ENCODE assay signal across 1 cellular context in the genomic region with DNA sequence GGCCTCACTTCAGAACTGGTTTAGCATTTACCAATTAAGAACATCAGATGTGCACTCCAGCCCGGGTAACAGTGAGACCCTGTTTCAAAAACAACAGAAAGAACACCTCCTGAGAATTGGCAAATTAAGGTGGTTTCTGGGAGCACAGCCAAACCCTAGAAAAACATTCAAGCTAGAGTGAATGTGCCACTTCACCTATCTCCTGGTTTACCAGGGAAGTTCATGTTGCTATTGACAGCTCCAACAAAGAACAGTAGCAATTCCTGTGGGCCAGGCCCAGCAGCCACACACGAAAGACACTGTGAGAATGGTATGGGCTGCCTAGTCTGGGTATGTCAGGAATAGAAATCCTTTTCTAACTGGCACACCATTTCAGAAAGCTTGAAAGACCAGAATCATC.
TF ChIP-seq lines count a peak whose summit lies in the region.

No MANE protein-coding gene starts in this region.

TF ChIP-seq in HEK293, 187 proteins besides CTCF, POLR2A, EP300 and RAD21 (continued from another document):
- TF ChIP-seq, protein P1, sequence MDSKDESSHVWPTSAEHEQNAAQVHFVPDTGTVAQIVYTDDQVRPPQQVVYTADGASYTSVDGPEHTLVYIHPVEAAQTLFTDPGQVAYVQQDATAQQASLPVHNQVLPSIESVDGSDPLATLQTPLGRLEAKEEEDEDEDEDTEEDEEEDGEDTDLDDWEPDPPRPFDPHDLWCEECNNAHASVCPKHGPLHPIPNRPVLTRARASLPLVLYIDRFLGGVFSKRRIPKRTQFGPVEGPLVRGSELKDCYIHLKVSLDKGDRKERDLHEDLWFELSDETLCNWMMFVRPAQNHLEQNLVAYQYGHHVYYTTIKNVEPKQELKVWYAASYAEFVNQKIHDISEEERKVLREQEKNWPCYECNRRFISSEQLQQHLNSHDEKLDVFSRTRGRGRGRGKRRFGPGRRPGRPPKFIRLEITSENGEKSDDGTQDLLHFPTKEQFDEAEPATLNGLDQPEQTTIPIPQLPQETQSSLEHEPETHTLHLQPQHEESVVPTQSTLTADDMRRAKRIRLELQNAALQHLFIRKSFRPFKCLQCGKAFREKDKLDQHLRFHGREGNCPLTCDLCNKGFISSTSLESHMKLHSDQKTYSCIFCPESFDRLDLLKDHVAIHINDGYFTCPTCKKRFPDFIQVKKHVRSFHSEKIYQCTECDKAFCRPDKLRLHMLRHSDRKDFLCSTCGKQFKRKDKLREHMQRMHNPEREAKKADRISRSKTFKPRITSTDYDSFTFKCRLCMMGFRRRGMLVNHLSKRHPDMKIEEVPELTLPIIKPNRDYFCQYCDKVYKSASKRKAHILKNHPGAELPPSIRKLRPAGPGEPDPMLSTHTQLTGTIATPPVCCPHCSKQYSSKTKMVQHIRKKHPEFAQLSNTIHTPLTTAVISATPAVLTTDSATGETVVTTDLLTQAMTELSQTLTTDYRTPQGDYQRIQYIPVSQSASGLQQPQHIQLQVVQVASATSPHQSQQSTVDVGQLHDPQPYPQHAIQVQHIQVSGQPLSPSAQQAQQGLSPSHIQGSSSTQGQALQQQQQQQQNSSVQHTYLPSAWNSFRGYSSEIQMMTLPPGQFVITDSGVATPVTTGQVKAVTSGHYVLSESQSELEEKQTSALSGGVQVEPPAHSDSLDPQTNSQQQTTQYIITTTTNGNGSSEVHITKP (tag by site-specific recombination; IDR thresholded peaks at IDR 0.05): 0 out of 2 replicates have a peak, but pooled peaks have one; percentile 50
- TF ChIP-seq, protein P2, sequence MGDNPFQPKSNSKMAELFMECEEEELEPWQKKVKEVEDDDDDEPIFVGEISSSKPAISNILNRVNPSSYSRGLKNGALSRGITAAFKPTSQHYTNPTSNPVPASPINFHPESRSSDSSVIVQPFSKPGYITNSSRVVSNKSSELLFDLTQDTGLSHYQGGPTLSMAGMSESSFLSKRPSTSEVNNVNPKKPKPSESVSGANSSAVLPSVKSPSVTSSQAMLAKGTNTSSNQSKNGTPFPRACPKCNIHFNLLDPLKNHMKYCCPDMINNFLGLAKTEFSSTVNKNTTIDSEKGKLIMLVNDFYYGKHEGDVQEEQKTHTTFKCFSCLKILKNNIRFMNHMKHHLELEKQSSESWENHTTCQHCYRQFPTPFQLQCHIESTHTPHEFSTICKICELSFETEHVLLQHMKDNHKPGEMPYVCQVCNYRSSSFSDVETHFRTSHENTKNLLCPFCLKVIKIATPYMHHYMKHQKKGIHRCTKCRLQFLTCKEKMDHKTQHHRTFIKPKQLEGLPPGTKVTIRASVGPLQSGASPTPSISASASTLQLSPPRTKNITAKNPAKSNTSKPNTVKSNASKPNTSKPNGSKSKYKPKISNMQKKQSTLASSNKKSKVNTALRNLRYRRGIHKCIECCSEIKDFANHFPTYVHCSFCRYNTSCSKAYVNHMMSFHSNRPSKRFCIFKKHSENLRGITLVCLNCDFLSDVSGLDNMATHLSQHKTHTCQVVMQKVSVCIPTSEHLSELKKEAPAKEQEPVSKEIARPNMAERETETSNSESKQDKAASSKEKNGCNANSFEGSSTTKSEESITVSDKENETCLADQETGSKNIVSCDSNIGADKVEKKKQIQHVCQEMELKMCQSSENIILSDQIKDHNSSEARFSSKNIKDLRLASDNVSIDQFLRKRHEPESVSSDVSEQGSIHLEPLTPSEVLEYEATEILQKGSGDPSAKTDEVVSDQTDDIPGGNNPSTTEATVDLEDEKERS (tag by site-specific recombination; IDR thresholded peaks at IDR 0.05): no peak
